In genomic region chr2:157808421-157808820, GRCh38 we compare ENCODE assay signal across 1 cellular context.
TF ChIP-seq lines count a peak whose summit lies in the region.

No MANE protein-coding gene starts in this region.

TF ChIP-seq in SK-N-SH, 30 proteins besides CTCF, POLR2A, EP300 and RAD21 (continued from another document):
- TF ChIP-seq SIN3A (IDR thresholded peaks at IDR 0.05; ENCODE audit: borderline replicate concordance, low read depth, low read length) = no peak
- TF ChIP-seq USF1 (IDR thresholded peaks at IDR 0.05; ENCODE audit: borderline replicate concordance, low read depth) = no peak
- no peak for TF ChIP-seq FOXM1 (IDR thresholded peaks at IDR 0.05; ENCODE audit: low read depth)
